ENCODE assay signal across 1 cellular context in genomic region chr20:62030834-62031434, GRCh38.
TF ChIP-seq lines count a peak whose summit lies in the region.

No MANE protein-coding gene starts in this region.

TF ChIP-seq in GM12878, 131 proteins besides CTCF, POLR2A, EP300 and RAD21:
- TF ChIP-seq ZNF687 (IDR thresholded peaks at IDR 0.05): 0 out of 2 replicates have a peak, but pooled peaks have one; percentile 21
- TF ChIP-seq MEF2B (IDR thresholded peaks at IDR 0.05; ENCODE audit: partially characterized antibody, poor library complexity, severe bottlenecking): no peak
- TF ChIP-seq DPF2 (IDR thresholded peaks at IDR 0.05): no peak
- no peak for TF ChIP-seq RELA (IDR thresholded peaks at IDR 0.05; ENCODE audit: borderline replicate concordance, partially characterized antibody)
- TF ChIP-seq, protein P1, sequence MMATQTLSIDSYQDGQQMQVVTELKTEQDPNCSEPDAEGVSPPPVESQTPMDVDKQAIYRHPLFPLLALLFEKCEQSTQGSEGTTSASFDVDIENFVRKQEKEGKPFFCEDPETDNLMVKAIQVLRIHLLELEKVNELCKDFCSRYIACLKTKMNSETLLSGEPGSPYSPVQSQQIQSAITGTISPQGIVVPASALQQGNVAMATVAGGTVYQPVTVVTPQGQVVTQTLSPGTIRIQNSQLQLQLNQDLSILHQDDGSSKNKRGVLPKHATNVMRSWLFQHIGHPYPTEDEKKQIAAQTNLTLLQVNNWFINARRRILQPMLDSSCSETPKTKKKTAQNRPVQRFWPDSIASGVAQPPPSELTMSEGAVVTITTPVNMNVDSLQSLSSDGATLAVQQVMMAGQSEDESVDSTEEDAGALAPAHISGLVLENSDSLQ (IDR thresholded peaks at IDR 0.05): peak; percentile 85
- no peak for TF ChIP-seq SP1 (IDR thresholded peaks at IDR 0.05; ENCODE audit: low read depth, low read length)
- TF ChIP-seq FOXK2 (IDR thresholded peaks at IDR 0.05): no peak
- no peak for TF ChIP-seq SIN3A (IDR thresholded peaks at IDR 0.05; ENCODE audit: low read depth, low read length)
- TF ChIP-seq PBX3 (IDR thresholded peaks at IDR 0.05; ENCODE audit: insufficient replicate concordance, low read depth, low read length): peak; percentile 57
- TF ChIP-seq POLR2AphosphoS5 (IDR thresholded peaks at IDR 0.05; ENCODE audit: low read length): no peak
- TF ChIP-seq IKZF1 (conservative IDR thresholded peaks at IDR 0.05): peak; percentile 43; the same call in 1 of the 2 replicates
- TF ChIP-seq, protein P2, sequence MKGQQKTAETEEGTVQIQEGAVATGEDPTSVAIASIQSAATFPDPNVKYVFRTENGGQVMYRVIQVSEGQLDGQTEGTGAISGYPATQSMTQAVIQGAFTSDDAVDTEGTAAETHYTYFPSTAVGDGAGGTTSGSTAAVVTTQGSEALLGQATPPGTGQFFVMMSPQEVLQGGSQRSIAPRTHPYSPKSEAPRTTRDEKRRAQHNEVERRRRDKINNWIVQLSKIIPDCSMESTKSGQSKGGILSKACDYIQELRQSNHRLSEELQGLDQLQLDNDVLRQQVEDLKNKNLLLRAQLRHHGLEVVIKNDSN (IDR thresholded peaks at IDR 0.05; ENCODE audit: borderline replicate concordance, extremely low read length, insufficient read depth, low read depth, low read length): no peak
- no peak for TF ChIP-seq ESRRA (IDR thresholded peaks at IDR 0.05; ENCODE audit: low read length)
- TF ChIP-seq, protein P3, sequence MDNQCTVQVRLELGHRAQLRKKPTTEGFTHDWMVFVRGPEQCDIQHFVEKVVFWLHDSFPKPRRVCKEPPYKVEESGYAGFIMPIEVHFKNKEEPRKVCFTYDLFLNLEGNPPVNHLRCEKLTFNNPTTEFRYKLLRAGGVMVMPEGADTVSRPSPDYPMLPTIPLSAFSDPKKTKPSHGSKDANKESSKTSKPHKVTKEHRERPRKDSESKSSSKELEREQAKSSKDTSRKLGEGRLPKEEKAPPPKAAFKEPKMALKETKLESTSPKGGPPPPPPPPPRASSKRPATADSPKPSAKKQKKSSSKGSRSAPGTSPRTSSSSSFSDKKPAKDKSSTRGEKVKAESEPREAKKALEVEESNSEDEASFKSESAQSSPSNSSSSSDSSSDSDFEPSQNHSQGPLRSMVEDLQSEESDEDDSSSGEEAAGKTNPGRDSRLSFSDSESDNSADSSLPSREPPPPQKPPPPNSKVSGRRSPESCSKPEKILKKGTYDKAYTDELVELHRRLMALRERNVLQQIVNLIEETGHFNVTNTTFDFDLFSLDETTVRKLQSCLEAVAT (IDR thresholded peaks at IDR 0.05): peak; percentile 75
- TF ChIP-seq ZZZ3 (IDR thresholded peaks at IDR 0.05; ENCODE audit: control insufficient read depth, insufficient read length, low read depth): no peak
- TF ChIP-seq NR2F1 (conservative IDR thresholded peaks at IDR 0.05): no peak
- TF ChIP-seq SPI1 (IDR thresholded peaks at IDR 0.05; ENCODE audit: borderline replicate concordance, insufficient read depth, low read depth, low read length): peak; percentile 50; the same call in 1 of the 2 replicates
- TF ChIP-seq FOXM1 (IDR thresholded peaks at IDR 0.05; ENCODE audit: low read depth, low read length): no peak
